11 cellular contexts compared by ENCODE assay signal in genomic region chr21:14869984-14870840, GRCh38.
DNase-seq lines count a peak whose midpoint lies in the region; ATAC-seq, FAIRE-seq and TF ChIP-seq lines count a peak whose summit lies in the region.
"Had no signal": no experiment of that assay in that cellular context is flagged by ENCODE, and none has a peak within 500 bp of the region (broad histone marks: within the 10 kb centered on the region; RNA-seq: fewer than 3 reads in every experiment).

No MANE protein-coding gene starts in this region.

- TF ChIP-seq CTCF in kidney (IDR thresholded peaks at IDR 0.05; ENCODE audit: borderline replicate concordance, extremely low read depth, insufficient read depth), result no peak

- peaks cover 0 to 3% of the 10 kb centered on the region in 2 donors for H3K4me1 ChIP-seq in kidney (ENCODE audit: control insufficient read depth in 1 of 2, insufficient read depth in 1 of 2, low read depth in 1 of 2, low read length in 2 of 2)

- ATAC-seq in GM18868 (IDR thresholded peaks at IDR 0.05; ENCODE audit: unreplicated experiment), result peak; percentile 53
- peak; percentile 58 for ATAC-seq in GM21723 (IDR thresholded peaks at IDR 0.05; ENCODE audit: unreplicated experiment)
- peak; percentile 51 for ATAC-seq in HG03460 (IDR thresholded peaks at IDR 0.05; ENCODE audit: unreplicated experiment)
- ATAC-seq: body of pancreas had no signal

- DNase-seq in medulla oblongata (ENCODE audit: extremely low spot score), result peak; percentile 17
- no peak for DNase-seq in NCI-H187 (lab: John Stamatoyannopoulos, UW)
- DNase-seq in epidermal melanocyte (ENCODE audit: insufficient read length, low spot score), result no peak
- DNase-seq in stimulated activated CD4-positive, alpha-beta T cell treated with anti-CD3 and anti-CD28 coated beads, Interleukin-15, amount 100 ng/mL, for 24 hours, result no peak
- no peak for DNase-seq in kidney
- DNase-seq: body of pancreas had no signal

- no peaks in the 10 kb centered on the region for H3K36me3 ChIP-seq in kidney (ENCODE audit: control insufficient read depth in 1 of 2, insufficient read depth in 2 of 2, low read length in 2 of 2)
- H3K36me3 ChIP-seq: neutrophil had no signal

- H3K4me3 ChIP-seq in kidney (ENCODE audit: low read length in 2 of 2), result no peak overlapping the region
- H3K4me3 ChIP-seq: body of pancreas had no signal

- no peaks in the 10 kb centered on the region for H3K9me3 ChIP-seq in kidney (ENCODE audit: control insufficient read depth in 1 of 2, low read length in 2 of 2)
- H3K9me3 ChIP-seq: body of pancreas, neutrophil had no signal

- intact Hi-C loops in kidney (cut with DNase I), result no loop called here

- FAIRE-seq in kidney (lab: Jason Lieb, UNC), result no peak
- FAIRE-seq: islet of Langerhans had no signal

- H3K9ac ChIP-seq in kidney (ENCODE audit: low read length in 2 of 2), result no peak overlapping the region

- H3K27ac ChIP-seq in kidney (ENCODE audit: low read depth in 2 of 2, low read length in 2 of 2), result no peak overlapping the region
- H3K27ac ChIP-seq: body of pancreas, neutrophil had no signal
